18 cellular contexts compared by ENCODE assay signal in genomic region chr19:44772969-44773368, GRCh38. TPM values are rescaled to one million over a fixed set of nuclear protein-coding genes. Genes with fewer than 3 reads are reported as not detected.
"Had no signal": no experiment of that assay in that cellular context is flagged by ENCODE, and none has a peak within 500 bp of the region (broad histone marks: within the 10 kb centered on the region; RNA-seq: fewer than 3 reads in every experiment).

No MANE protein-coding gene starts in this region.

- H3K27ac Mint-ChIP-seq: activated CD4-positive, alpha-beta T cell treated with anti-CD3 and anti-CD28 coated beads, Interleukin-2, amount 10 ng/mL, durations not matched to agents 24 days and 14 days; activated CD8-positive, alpha-beta T cell treated with anti-CD3 and anti-CD28 coated beads for 36 hours; activated naive CD8-positive, alpha-beta T cell treated with anti-CD3 and anti-CD28 coated beads, Interleukin-2, amount 10 ng/mL, durations not matched to agents 7 days and 5 days; activated T-helper 2 cell treated with anti-CD3 and anti-CD28 coated beads, Interferon-gamma antibody, Interleukin-2, Interleukin-4, amounts not matched to agents 10 μg/mL and 5 μg/mL and 100 μg/mL, durations not matched to agents 14 hours and 24 hours and 36 hours had no signal

- H3K27me3 ChIP-seq: thyroid gland had no signal

- H3K9me3 Mint-ChIP-seq: activated CD4-positive, alpha-beta T cell treated with anti-CD3 and anti-CD28 coated beads, Interleukin-2, amount 10 ng/mL, durations not matched to agents 24 days and 14 days; activated naive CD8-positive, alpha-beta T cell treated with anti-CD3 and anti-CD28 coated beads, Interleukin-2, amount 10 ng/mL, durations not matched to agents 7 days and 5 days; activated T-helper 2 cell treated with anti-CD3 and anti-CD28 coated beads, Interferon-gamma antibody, Interleukin-2, Interleukin-4, amounts not matched to agents 10 μg/mL and 5 μg/mL and 100 μg/mL, durations not matched to agents 14 hours and 24 hours and 36 hours had no signal

- DNase-seq: activated CD4-positive, alpha-beta T cell treated with anti-CD3 and anti-CD28 coated beads, Interleukin-2, amount 10 ng/mL, durations not matched to agents 24 days and 14 days; activated CD8-positive, alpha-beta T cell treated with anti-CD3 and anti-CD28 coated beads for 36 hours; activated naive CD4-positive, alpha-beta T cell treated with Interleukin-2 at 50 U/mL for 16 hours; activated naive CD8-positive, alpha-beta T cell treated with anti-CD3 and anti-CD28 coated beads, Interleukin-2, amount 10 ng/mL, durations not matched to agents 7 days and 5 days; activated T-cell treated with anti-CD3 and anti-CD28 coated beads, Interleukin-2, amount 50 U/mL, for 1 hour; amygdala; foreskin melanocyte; kidney; left ventricle myocardium inferior; stimulated activated CD4-positive, alpha-beta T cell treated with anti-CD3 and anti-CD28 coated beads, Interleukin-2, amount 100 ng/mL, for 24 hours; stimulated activated naive CD4-positive, alpha-beta T cell treated with Interleukin-2 at 50 U/mL for 16 hours; thyroid gland had no signal

- H3K4me3 Mint-ChIP-seq: activated CD4-positive, alpha-beta T cell treated with anti-CD3 and anti-CD28 coated beads, Interleukin-2, amount 10 ng/mL, durations not matched to agents 24 days and 14 days; activated CD8-positive, alpha-beta T cell treated with anti-CD3 and anti-CD28 coated beads for 36 hours; activated naive CD8-positive, alpha-beta T cell treated with anti-CD3 and anti-CD28 coated beads, Interleukin-2, amount 10 ng/mL, durations not matched to agents 7 days and 5 days; neural crest cell had no signal

- H3K36me3 ChIP-seq: left ventricle myocardium inferior, thyroid gland had no signal

- FAIRE-seq: kidney had no signal

- H3K4me3 ChIP-seq: left ventricle myocardium inferior, thyroid gland had no signal

- ATAC-seq: activated CD8-positive, alpha-beta T cell treated with anti-CD3 and anti-CD28 coated beads for 36 hours had no signal

- H3K4me1 ChIP-seq: left ventricle myocardium inferior had no signal

- H3K27me3 Mint-ChIP-seq: activated CD8-positive, alpha-beta T cell treated with anti-CD3 and anti-CD28 coated beads for 36 hours had no signal

- H3K9me3 ChIP-seq: thyroid gland had no signal

- H3K27ac ChIP-seq: left ventricle myocardium inferior, thyroid gland had no signal

RNA-seq across cellular contexts. Expression of gene CBLC, which starts 4.7 kb away (rescaled TPM):
- total RNA-seq: activated CD4-positive, alpha-beta T cell treated with anti-CD3 and anti-CD28 coated beads, Interleukin-2, amount 10 ng/mL, durations not matched to agents 24 days and 14 days; activated CD8-positive, alpha-beta T cell treated with anti-CD3 and anti-CD28 coated beads for 36 hours; activated naive CD8-positive, alpha-beta T cell treated with anti-CD3 and anti-CD28 coated beads, Interleukin-2, amount 10 ng/mL, durations not matched to agents 7 days and 5 days; activated T-helper 2 cell treated with anti-CD3 and anti-CD28 coated beads, Interferon-gamma antibody, Interleukin-2, Interleukin-4, amounts not matched to agents 10 μg/mL and 5 μg/mL and 100 μg/mL, durations not matched to agents 14 hours and 24 hours and 36 hours; cardiac septum; left ventricle myocardium inferior; neural crest cell; posterior vena cava; skeletal muscle tissue; subcutaneous adipose tissue had no signal

RNA-seq across cellular contexts. Expression of gene BCAM, which starts 35.9 kb away (rescaled TPM):
- total RNA-seq: activated CD4-positive, alpha-beta T cell treated with anti-CD3 and anti-CD28 coated beads, Interleukin-2, amount 10 ng/mL, durations not matched to agents 24 days and 14 days; activated CD8-positive, alpha-beta T cell treated with anti-CD3 and anti-CD28 coated beads for 36 hours; activated naive CD8-positive, alpha-beta T cell treated with anti-CD3 and anti-CD28 coated beads, Interleukin-2, amount 10 ng/mL, durations not matched to agents 7 days and 5 days; activated T-helper 2 cell treated with anti-CD3 and anti-CD28 coated beads, Interferon-gamma antibody, Interleukin-2, Interleukin-4, amounts not matched to agents 10 μg/mL and 5 μg/mL and 100 μg/mL, durations not matched to agents 14 hours and 24 hours and 36 hours had no signal
